In genomic region chr14:60642270-60642789, GRCh38 we compare ENCODE assay signal across 11 cellular contexts. TPM values are rescaled to one million over a fixed set of nuclear protein-coding genes. Genes with fewer than 3 reads are reported as not detected.
DNase-seq lines count a peak whose midpoint lies in the region; ATAC-seq lines count a peak whose summit lies in the region.
"Had no signal": no experiment of that assay in that cellular context is flagged by ENCODE, and none has a peak within 500 bp of the region (broad histone marks: within the 10 kb centered on the region; RNA-seq: fewer than 3 reads in every experiment).

No MANE protein-coding gene starts in this region.

- no CpG with 5 or more reads among the region's 47 CpGs for WGBS in mesendoderm (ENCODE audit: extremely low coverage, insufficient coverage, low lambda C conversion rate)

- peaks cover 0 to 2% (median 0%) of the 10 kb centered on the region in 5 donors for H3K9me3 ChIP-seq in subcutaneous abdominal adipose tissue (ENCODE audit: control insufficient read depth in 5 of 5, low read length in 5 of 5)

- no peaks in the 10 kb centered on the region for H3K9me3 Mint-ChIP-seq in activated T-cell treated with anti-CD3 and anti-CD28 coated beads, Interleukin-2, amount 50 U/mL, for 4 hours
- no peaks in the 10 kb centered on the region for H3K9me3 Mint-ChIP-seq in effector memory CD8-positive, alpha-beta T cell

- H3K27me3 ChIP-seq in mesendoderm (ENCODE audit: insufficient read depth, low read length, poor library complexity) (peaks cover 46% of the 10 kb centered on the region), subcutaneous abdominal adipose tissue (ENCODE audit: control insufficient read depth in 5 of 5, insufficient read depth in 4 of 5, low read length in 5 of 5) (peaks cover 7 to 71% (median 48%) of the 10 kb centered on the region in 5 donors)

- no peak overlapping the region for H3K27ac Mint-ChIP-seq in effector memory CD8-positive, alpha-beta T cell

- H3K4me1 ChIP-seq in mesendoderm (ENCODE audit: control insufficient read depth, low read depth, low read length) = peaks cover 4% of the 10 kb centered on the region
- H3K4me1 ChIP-seq in subcutaneous abdominal adipose tissue (ENCODE audit: control insufficient read depth in 5 of 5, insufficient read depth in 5 of 5, low read length in 5 of 5) = peaks cover 4 to 72% (median 55%) of the 10 kb centered on the region in 5 donors

- peaks cover 23% of the 10 kb centered on the region for H3K4me1 Mint-ChIP-seq in activated T-cell treated with anti-CD3 and anti-CD28 coated beads, Interleukin-2, amount 50 U/mL, for 4 hours (ENCODE audit: low read depth)
- peaks cover 13 to 31% of the 10 kb centered on the region in 2 donors for H3K4me1 Mint-ChIP-seq in effector memory CD8-positive, alpha-beta T cell (ENCODE audit: low read depth in 2 of 2)

- ATAC-seq in activated T-cell treated with anti-CD3 and anti-CD28 coated beads, Interleukin-2, amount 50 U/mL, for 4 hours = peak; percentile 22 to 54
- ATAC-seq in effector memory CD8-positive, alpha-beta T cell (replicated peaks) = peak; percentile 37
- no peak for ATAC-seq in GM21381 (IDR thresholded peaks at IDR 0.05; ENCODE audit: unreplicated experiment)

- no peak overlapping the region for H2BK120ac ChIP-seq in mesendoderm (ENCODE audit: low read depth, low read length)

- H3K4me3 ChIP-seq in mesendoderm (ENCODE audit: low read length) = no peak overlapping the region
- H3K4me3 ChIP-seq in subcutaneous abdominal adipose tissue (ENCODE audit: low read depth in 1 of 5, low read length in 5 of 5) = peak overlapping the region in 3 of 5 donors; percentile 6 to 34 (median 31)

- H3K79me1 ChIP-seq in mesendoderm (ENCODE audit: low read length) = no peaks in the 10 kb centered on the region

- no peak overlapping the region for H2BK5ac ChIP-seq in mesendoderm (ENCODE audit: low read length)

- no peak overlapping the region for H3K18ac ChIP-seq in mesendoderm (ENCODE audit: low read length)

- H3K27ac ChIP-seq in mesendoderm (ENCODE audit: low read depth, low read length) (no peak overlapping the region), subcutaneous abdominal adipose tissue (ENCODE audit: low read depth, low read length) (peak overlapping the region; percentile 88)

- H2AK5ac ChIP-seq in mesendoderm (ENCODE audit: low read length) = no peak overlapping the region

- no peak overlapping the region for H4K8ac ChIP-seq in mesendoderm (ENCODE audit: low read depth, low read length)

- H3K9ac ChIP-seq in mesendoderm (ENCODE audit: low read length) (no peak overlapping the region), subcutaneous abdominal adipose tissue (ENCODE audit: low read length in 5 of 5) (no peak overlapping the region)

- H3K27me3 Mint-ChIP-seq in activated T-cell treated with anti-CD3 and anti-CD28 coated beads, Interleukin-2, amount 50 U/mL, for 4 hours (ENCODE audit: low read depth) = peaks cover 87% of the 10 kb centered on the region
- H3K27me3 Mint-ChIP-seq in effector memory CD8-positive, alpha-beta T cell = peaks cover 92 to 100% of the 10 kb centered on the region in 2 donors

- H3K4me3 Mint-ChIP-seq in activated T-cell treated with anti-CD3 and anti-CD28 coated beads, Interleukin-2, amount 50 U/mL, for 4 hours = no peak overlapping the region
- H3K4me3 Mint-ChIP-seq in effector memory CD8-positive, alpha-beta T cell = peak overlapping the region in 1 of 2 donors; percentile 70

- H3K36me3 Mint-ChIP-seq in activated T-cell treated with anti-CD3 and anti-CD28 coated beads, Interleukin-2, amount 50 U/mL, for 4 hours (ENCODE audit: insufficient read depth) = no peaks in the 10 kb centered on the region
- peaks cover 10% of the 10 kb centered on the region for H3K36me3 Mint-ChIP-seq in effector memory CD8-positive, alpha-beta T cell (ENCODE audit: insufficient read depth)

- H3K4ac ChIP-seq in mesendoderm (ENCODE audit: low read depth, low read length) = no peak overlapping the region

- H3K56ac ChIP-seq in mesendoderm (ENCODE audit: low read length) = peak overlapping the region; percentile 39

- H3K23ac ChIP-seq in mesendoderm (ENCODE audit: low read length) = no peak overlapping the region

- no peaks in the 10 kb centered on the region for H3K36me3 ChIP-seq in mesendoderm (ENCODE audit: control insufficient read depth, insufficient read depth, low read length)
- H3K36me3 ChIP-seq in subcutaneous abdominal adipose tissue (ENCODE audit: control insufficient read depth in 5 of 5, insufficient read depth in 5 of 5, low read length in 5 of 5) = no peaks in the 10 kb centered on the region

- H3K79me2 ChIP-seq in mesendoderm (ENCODE audit: control insufficient read depth, insufficient read depth, low read length) = no peaks in the 10 kb centered on the region

- H4K5ac ChIP-seq in mesendoderm (ENCODE audit: low read length) = no peak overlapping the region

- peak overlapping the region; percentile 5 for H3K4me2 ChIP-seq in mesendoderm (ENCODE audit: low read length)

- DNase-seq in activated T-cell treated with anti-CD3 and anti-CD28 coated beads, Interleukin-2, amount 50 U/mL, for 4 hours = no peak
- DNase-seq in activated T-cell treated with anti-CD3 and anti-CD28 coated beads for 4 hours (no peak), mesendoderm (peak; percentile 70), NCI-H1694 (lab: John Stamatoyannopoulos, UW) (no peak), cerebellum (ENCODE audit: low spot score) (no peak)
- DNase-seq in effector memory CD8-positive, alpha-beta T cell = no peak
- DNase-seq: DMS 273 treated with DMSO at 0.1 percent for 48 hours, KG1, NCI-H1930 had no signal

- no peak overlapping the region for H2BK15ac ChIP-seq in mesendoderm (replicated peaks; ENCODE audit: low read depth)

RNA-seq across cellular contexts. Expression of gene SIX1, which starts 6.9 kb away (rescaled TPM):
- not detected for total RNA-seq in activated T-cell treated with anti-CD3 and anti-CD28 coated beads, Interleukin-2, amount 50 U/mL, for 4 hours
- polyA plus RNA-seq in mesendoderm (2013, experiment 1 of 2) = 0.21 TPM
- 0.17 TPM for polyA plus RNA-seq in mesendoderm (2013, experiment 2 of 2)
- total RNA-seq in cerebellum = 0.36 TPM
